Comparison of ENCODE assay signal across 12 cellular contexts in genomic region chr2:172082944-172083718, GRCh38. TPM values are rescaled to one million over a fixed set of nuclear protein-coding genes. Genes with fewer than 3 reads are reported as not detected.
A peak's percentile ranks its signal among the peaks of the same experiment; 100 is the strongest.
DNase-seq lines count a peak whose midpoint lies in the region; TF ChIP-seq lines count a peak whose summit lies in the region.
"Had no signal": no experiment of that assay in that cellular context is flagged by ENCODE, and none has a peak within 500 bp of the region (broad histone marks: within the 10 kb centered on the region; RNA-seq: fewer than 3 reads in every experiment).

No MANE protein-coding gene starts in this region.

- H3K9me3 Mint-ChIP-seq in osteocyte (ENCODE audit: unreplicated experiment) = no peaks in the 10 kb centered on the region

- H3K27ac ChIP-seq in dorsolateral prefrontal cortex = peak overlapping the region in 23 of 59 donors; percentile 3 to 73 (median 38)
- H3K27ac ChIP-seq: tibial artery had no signal

- H3K4me3 Mint-ChIP-seq in osteocyte (ENCODE audit: unreplicated experiment) = peak overlapping the region; percentile 99

- peaks cover 17% of the 10 kb centered on the region for H3K36me3 Mint-ChIP-seq in osteocyte (ENCODE audit: unreplicated experiment)

- intact Hi-C loops in dorsolateral prefrontal cortex (cut with DNase I) = no loop called here

- peak overlapping the region; percentile 43 for H3K4me3 ChIP-seq in NB4 (ENCODE audit: low read depth, low read length)
- peak overlapping the region in 41 of 59 donors; percentile 1 to 68 (median 41) for H3K4me3 ChIP-seq in dorsolateral prefrontal cortex
- H3K4me3 ChIP-seq: tibial artery had no signal

- H3K27ac Mint-ChIP-seq in osteocyte (ENCODE audit: unreplicated experiment) = peak overlapping the region; percentile 100

- H3K4me1 Mint-ChIP-seq in osteocyte (ENCODE audit: unreplicated experiment) = peaks cover 29% of the 10 kb centered on the region

- no peaks in the 10 kb centered on the region for H3K27me3 Mint-ChIP-seq in osteocyte (ENCODE audit: unreplicated experiment)

- H3K27me3 ChIP-seq in dorsolateral prefrontal cortex = peaks cover 13 to 84% (median 71%) of the 10 kb centered on the region in 45 donors

- DNase-seq in NCI-H82 (lab: John Stamatoyannopoulos, UW) (peak; percentile 44), NCI-H82 treated with DMSO at 0.1 percent for 48 hours (lab: John Stamatoyannopoulos, UW; ENCODE audit: unreplicated experiment) (no peak), NB4 (ENCODE audit: low read depth) (peak; percentile 37), dorsolateral prefrontal cortex (peak in 1 of 10 donors; percentile 40), osteocyte (ENCODE audit: extremely low spot score, unreplicated experiment) (no peak), NCI-H748 (lab: John Stamatoyannopoulos, UW; ENCODE audit: unreplicated experiment) (no peak), medulla oblongata (ENCODE audit: extremely low spot score) (no peak), foreskin melanocyte (no peak)
- DNase-seq: ACHN, KG1, tibial artery had no signal

- TF ChIP-seq CTCF in NB4 (IDR thresholded peaks at IDR 0.05; ENCODE audit: low read depth, low read length) (no peak), dorsolateral prefrontal cortex (IDR thresholded peaks at IDR 0.05 in 54 of 56, conservative IDR thresholded peaks at IDR 0.05 in 2 of 56; ENCODE audit: low read depth in 1 of 56, partially characterized antibody in 56 of 56) (no peak), osteocyte (IDR thresholded peaks at IDR 0.05) (no peak)

- no peak for TF ChIP-seq POLR2A in NB4 (IDR thresholded peaks at IDR 0.05; ENCODE audit: extremely low read depth, insufficient read length)

RNA-seq across cellular contexts. Expression of gene DLX1, which starts 2.2 kb away (rescaled TPM):
- total RNA-seq in dorsolateral prefrontal cortex (10 to 100 TPM in 53 of 120 experiments, 1 to 10 TPM in 67; 1.5 to 24.3 (median 9.6) TPM), osteocyte (25.2 and 29.7 TPM in 2 replicates)
- total RNA-seq: activated CD8-positive, alpha-beta memory T cell treated with anti-CD3 and anti-CD28 coated beads for 36 hours had no signal

RNA-seq across cellular contexts. Expression of gene DLX2, which starts 19.6 kb away (rescaled TPM):
- total RNA-seq in dorsolateral prefrontal cortex (1 to 10 TPM in 111 of 120 experiments, under 1 TPM in 9; 0.39 to 4.2 (median 1.8) TPM), osteocyte (17.4 and 17.6 TPM in 2 replicates)
- total RNA-seq: activated CD8-positive, alpha-beta memory T cell treated with anti-CD3 and anti-CD28 coated beads for 36 hours had no signal

Comparison
In these comparisons a context has a peak if more than half of its experiments do, and no peak if none do; other contexts are left out.
1. DNase-seq: peak in NCI-H82 (single experiment) and NB4 (single experiment); none in NCI-H82 treated with DMSO at 0.1 percent for 48 hours (single experiment), osteocyte (single experiment), NCI-H748 (single experiment), medulla oblongata (single experiment) and foreskin melanocyte (single experiment).